10 cellular contexts compared by ENCODE assay signal in genomic region chr3:57864853-57865252, GRCh38.
DNase-seq lines count a peak whose midpoint lies in the region; ATAC-seq, FAIRE-seq and TF ChIP-seq lines count a peak whose summit lies in the region.
"Had no signal": no experiment of that assay in that cellular context is flagged by ENCODE, and none has a peak within 500 bp of the region (broad histone marks: within the 10 kb centered on the region; RNA-seq: fewer than 3 reads in every experiment).

No MANE protein-coding gene starts in this region.

- peak; percentile 10 for FAIRE-seq in RCC 7860 (lab: Jason Lieb, UNC)

- ATAC-seq in HG03025 (IDR thresholded peaks at IDR 0.05; ENCODE audit: low FRiP score, unreplicated experiment): no peak
- no peak for ATAC-seq in GM21367 (IDR thresholded peaks at IDR 0.05; ENCODE audit: unreplicated experiment)

- 0 out of 3 replicates have a peak, but pooled peaks have one; percentile 9 for TF ChIP-seq CTCF in GM12872 (IDR thresholded peaks at IDR 0.05; ENCODE audit: insufficient read depth, low read depth, low read length)

- DNase-seq in RCC 7860 (ENCODE audit: low spot score) (no peak), fibroblast of gingiva (ENCODE audit: low read depth) (peak; percentile 36), renal cortical epithelial cell (ENCODE audit: low read depth) (peak; percentile 34), SK-N-DZ (ENCODE audit: low spot score) (no peak), midbrain (lab: John Stamatoyannopoulos, UW) (no peak)
- DNase-seq: NCI-H774; stimulated activated CD4-positive, alpha-beta T cell treated with anti-CD3 and anti-CD28 coated beads, Interleukin-2, amount 100 ng/mL, for 24 hours had no signal

Comparison
In these comparisons a context has a peak if more than half of its experiments do, and no peak if none do; other contexts are left out.
1. DNase-seq: peak in fibroblast of gingiva (single experiment) and renal cortical epithelial cell (single experiment); none in RCC 7860 (single experiment), SK-N-DZ (single experiment) and midbrain (single experiment).